ENCODE assay signal across 20 cellular contexts in genomic region chr14:76273346-76273745, GRCh38.
DNase-seq lines count a peak whose midpoint lies in the region; ATAC-seq, FAIRE-seq and TF ChIP-seq lines count a peak whose summit lies in the region.
"Had no signal": no experiment of that assay in that cellular context is flagged by ENCODE, and none has a peak within 500 bp of the region (broad histone marks: within the 10 kb centered on the region; RNA-seq: fewer than 3 reads in every experiment).

No MANE protein-coding gene starts in this region.

- H3K79me2 ChIP-seq in GM12878 (ENCODE audit: control insufficient read depth, insufficient read depth, low read length) (no peaks in the 10 kb centered on the region), MM.1S (ENCODE audit: low read length) (no peaks in the 10 kb centered on the region)

- H3K4me3 ChIP-seq in GM12878, result no peak overlapping the region
- H3K4me3 ChIP-seq in MM.1S (ENCODE audit: low read length), result no peak overlapping the region
- H3K4me3 ChIP-seq: BLaER1 treated with 17β-estradiol and CSF1 and Interleukin-3, amounts not matched to agents 10 nM and 100 nM; GM23338; HAP-1 had no signal

- H3K27me3 Mint-ChIP-seq in osteocyte (ENCODE audit: unreplicated experiment), result peaks cover 12% of the 10 kb centered on the region

- intact Hi-C loops in cardiac septum (cut with DNase I), result no loop called here
- intact Hi-C loops in left ventricle myocardium superior (cut with micrococcal nuclease), result no loop called here
- intact Hi-C loops in GM12878 (cut with micrococcal nuclease; ENCODE audit: unreplicated experiment), result no loop called here

- no peaks in the 10 kb centered on the region; the same call in 2 of the 3 replicates for H3K9me3 ChIP-seq in GM12878 (replicated peaks; ENCODE audit: control insufficient read depth, insufficient read depth, low read length)
- H3K9me3 ChIP-seq in MM.1S (replicated peaks; ENCODE audit: insufficient read depth, low read length), result no peaks in the 10 kb centered on the region
- H3K9me3 ChIP-seq: HAP-1 had no signal

- H3F3A ChIP-seq in MM.1S (ENCODE audit: insufficient read depth, low read length), result no peaks in the 10 kb centered on the region

- no peak overlapping the region for H3K4me2 ChIP-seq in GM12878 (ENCODE audit: control insufficient read depth, insufficient read depth)
- H3K4me2 ChIP-seq in MM.1S (ENCODE audit: low read depth, low read length), result no peak overlapping the region
- H3K4me2 ChIP-seq: BLaER1 treated with 17β-estradiol and CSF1 and Interleukin-3, amounts not matched to agents 10 nM and 100 nM; GM23338 had no signal

- H3K4me1 ChIP-seq in GM12878 (ENCODE audit: control insufficient read depth, insufficient read depth, low read length) (no peaks in the 10 kb centered on the region), MM.1S (ENCODE audit: low read length) (no peaks in the 10 kb centered on the region)
- H3K4me1 ChIP-seq: HAP-1 had no signal

- POLR2A ChIA-PET in GM12878 (lab: Charles Lee) (no interaction called here), GM10248 (lab: Yijun Ruan, JAX) (no interaction called here)

- no peak overlapping the region for H3K27ac ChIP-seq in GM12878 (ENCODE audit: control insufficient read depth, insufficient read depth)
- H3K27ac ChIP-seq in MM.1S (ENCODE audit: low read length), result no peak overlapping the region
- H3K27ac ChIP-seq: BLaER1 treated with 17β-estradiol and CSF1 and Interleukin-3, amounts not matched to agents 10 nM and 100 nM; HL-60 had no signal

- no peaks in the 10 kb centered on the region for H3K4me1 Mint-ChIP-seq in osteocyte (ENCODE audit: unreplicated experiment)
- H3K4me1 Mint-ChIP-seq: CD4-positive, CD25-positive, alpha-beta regulatory T cell had no signal

- no peak for TF ChIP-seq POLR2A in GM12878 (IDR thresholded peaks at IDR 0.05; ENCODE audit: low read depth, low read length)

- RAD21 ChIA-PET in GM12878 (lab: Charles Lee; ENCODE audit: unreplicated experiment), result no interaction called here

- SMC1A ChIA-PET in GM12878 (lab: Charles Lee; ENCODE audit: uncharacterized antibody, unreplicated experiment), result interaction anchor here (1.0 to 1.1 kb wide), 2 partner anchors 79 to 88 kb away, joined by 3 read pairs; no protein-coding TSS in a partner anchor

- ATAC-seq in left ventricle myocardium superior (no peak), GM12878 (no peak)
- ATAC-seq: GM23338 had no signal

- no peaks in the 10 kb centered on the region for H4K20me1 ChIP-seq in GM12878 (ENCODE audit: control insufficient read depth, insufficient read depth)
- no peaks in the 10 kb centered on the region for H4K20me1 ChIP-seq in MM.1S (ENCODE audit: insufficient read depth, low read length)
- H4K20me1 ChIP-seq: BLaER1 treated with 17β-estradiol and CSF1 and Interleukin-3, amounts not matched to agents 10 nM and 100 nM had no signal

- H3K27me3 ChIP-seq in GM12878 (replicated peaks in 1 of 2; ENCODE audit: control insufficient read depth in 2 of 2, insufficient read depth in 2 of 2, low read length in 1 of 2), result no peaks in the 10 kb centered on the region
- H3K27me3 ChIP-seq in MM.1S (replicated peaks; ENCODE audit: insufficient read depth, low read length), result no peaks in the 10 kb centered on the region
- H3K27me3 ChIP-seq: BLaER1 treated with 17β-estradiol and CSF1 and Interleukin-3, amounts not matched to agents 10 nM and 100 nM had no signal

- DNase-seq in cardiac septum (ENCODE audit: low spot score) (peak; percentile 43), left ventricle myocardium superior (no peak), GM12878 (ENCODE audit: low read depth, low spot score) (no peak), osteocyte (ENCODE audit: extremely low spot score, unreplicated experiment) (peak; percentile 59), NCI-H82 treated with DMSO at 0.1 percent for 48 hours (lab: John Stamatoyannopoulos, UW; ENCODE audit: unreplicated experiment) (no peak), MM.1S (no peak), GM10248 (ENCODE audit: extremely low spot score) (no peak)
- DNase-seq: 8988T; ACHN; CD4-positive, CD25-positive, alpha-beta regulatory T cell; DMS53; GF-D8; HFFc6; IMR-90; KG1 had no signal

- no peaks in the 10 kb centered on the region for H3K9me2 ChIP-seq in MM.1S (replicated peaks; ENCODE audit: insufficient read depth, low read length)

- TF ChIP-seq EP300 in GM12878 (IDR thresholded peaks at IDR 0.05; ENCODE audit: borderline replicate concordance in 1 of 2, control insufficient read depth in 1 of 2, low read depth in 2 of 2, low read length in 2 of 2), result no peak

- H3K9me3 Mint-ChIP-seq in osteocyte (ENCODE audit: unreplicated experiment), result no peaks in the 10 kb centered on the region
- H3K9me3 Mint-ChIP-seq: GM23338, HFFc6 had no signal

- peak; percentile 41 for FAIRE-seq in GM12878 (lab: Jason Lieb, UNC)
- FAIRE-seq: GM12892 had no signal

- CTCF ChIA-PET in GM12878 (lab: Yijun Ruan, JAX), result no interaction called here
- CTCF ChIA-PET in GM10248 (lab: Yijun Ruan, JAX), result no interaction called here

- H3K9ac ChIP-seq in GM12878 (ENCODE audit: control insufficient read depth, insufficient read depth, low read length), result no peak overlapping the region
- H3K9ac ChIP-seq in MM.1S (ENCODE audit: low read length), result no peak overlapping the region
- H3K9ac ChIP-seq: BLaER1 treated with 17β-estradiol and CSF1 and Interleukin-3, amounts not matched to agents 10 nM and 100 nM had no signal

- no peak for TF ChIP-seq RAD21 in GM12878 (IDR thresholded peaks at IDR 0.05; ENCODE audit: insufficient read depth, low read depth, low read length)

- 17% methylated on average over 2 of the region's 2 CpGs for WGBS in GM12878 (ENCODE audit: insufficient coverage, insufficient replicate concordance, low lambda C conversion rate, missing lambda C conversion rate)

- H2AFZ ChIP-seq in GM12878 (ENCODE audit: control insufficient read depth, low read depth, low read length) (no peak overlapping the region), MM.1S (ENCODE audit: low read length) (no peak overlapping the region)
- H2AFZ ChIP-seq: GM23338 had no signal

- H3K4me3 Mint-ChIP-seq in osteocyte (ENCODE audit: unreplicated experiment), result no peak overlapping the region
- H3K4me3 Mint-ChIP-seq: CD4-positive, CD25-positive, alpha-beta regulatory T cell; GM23338; HFFc6 had no signal

- H3K27ac Mint-ChIP-seq in osteocyte (ENCODE audit: unreplicated experiment), result no peak overlapping the region
- H3K27ac Mint-ChIP-seq: CD4-positive, CD25-positive, alpha-beta regulatory T cell; GM23338; HFFc6 had no signal

- H3K36me3 Mint-ChIP-seq in osteocyte (ENCODE audit: unreplicated experiment), result no peaks in the 10 kb centered on the region
- H3K36me3 Mint-ChIP-seq: CD4-positive, CD25-positive, alpha-beta regulatory T cell had no signal

- no peaks in the 10 kb centered on the region for H3K36me3 ChIP-seq in GM12878 (ENCODE audit: control insufficient read depth in 2 of 2, insufficient read depth in 2 of 2, low read length in 1 of 2)
- H3K36me3 ChIP-seq in MM.1S (replicated peaks; ENCODE audit: insufficient read depth, low read length), result no peaks in the 10 kb centered on the region
- H3K36me3 ChIP-seq: BLaER1 treated with 17β-estradiol and CSF1 and Interleukin-3, amounts not matched to agents 10 nM and 100 nM; HAP-1 had no signal

- no TSS peak for BruUV-seq in GM12878 (replicated peaks; lab: Mats Ljungman, UMichigan)

- in situ Hi-C loops in GM12878 (cut with MboI), result no loop called here

- TF ChIP-seq CTCF in GM12878 (IDR thresholded peaks at IDR 0.05 in 2 of 3, conservative IDR thresholded peaks at IDR 0.05 in 1 of 3; ENCODE audit: control insufficient read depth in 2 of 3, extremely low read depth in 1 of 3, insufficient read depth in 1 of 3, low read depth in 3 of 3, low read length in 3 of 3), result no peak
- TF ChIP-seq CTCF in osteocyte (IDR thresholded peaks at IDR 0.05), result no peak
- no peak for TF ChIP-seq CTCF in MM.1S (IDR thresholded peaks at IDR 0.05; ENCODE audit: low read length)
- TF ChIP-seq CTCF in GM10248 (IDR thresholded peaks at IDR 0.05; ENCODE audit: control extremely low read depth, extremely low read depth, low read depth, missing control alignments), result no peak

TF ChIP-seq in GM12878, 131 proteins besides CTCF, POLR2A, EP300 and RAD21 (continues in another document):
- no peak for TF ChIP-seq ZNF217 (IDR thresholded peaks at IDR 0.05)
- no peak for TF ChIP-seq RCOR1 (conservative IDR thresholded peaks at IDR 0.05; ENCODE audit: low read depth, low read length)
- no peak for TF ChIP-seq CBFB (IDR thresholded peaks at IDR 0.05; ENCODE audit: low read depth)
- TF ChIP-seq PBX3 (IDR thresholded peaks at IDR 0.05; ENCODE audit: insufficient replicate concordance, low read depth, low read length), result no peak

Comparison
In these comparisons a context has a peak if more than half of its experiments do, and no peak if none do; other contexts are left out.
1. DNase-seq: peak in cardiac septum (single experiment) and osteocyte (single experiment); none in left ventricle myocardium superior (single experiment), GM12878 (single experiment), NCI-H82 treated with DMSO at 0.1 percent for 48 hours (single experiment), MM.1S (single experiment) and GM10248 (single experiment).